Comparison of ENCODE assay signal across 14 cellular contexts in genomic region chr2:64291181-64291580, GRCh38.
DNase-seq lines count a peak whose midpoint lies in the region; ATAC-seq and TF ChIP-seq lines count a peak whose summit lies in the region.
"Had no signal": no experiment of that assay in that cellular context is flagged by ENCODE, and none has a peak within 500 bp of the region (broad histone marks: within the 10 kb centered on the region; RNA-seq: fewer than 3 reads in every experiment).

No MANE protein-coding gene starts in this region.

- no peaks in the 10 kb centered on the region for H3K9me3 ChIP-seq in aorta (ENCODE audit: control insufficient read depth, low read length)
- H3K9me3 ChIP-seq: adrenal gland, right lobe of liver had no signal

- no peaks in the 10 kb centered on the region for H3K27me3 ChIP-seq in aorta (ENCODE audit: control insufficient read depth in 1 of 2, insufficient read depth in 2 of 2, low read length in 1 of 2)
- H3K27me3 ChIP-seq: adrenal gland, right lobe of liver had no signal

- WGBS in aorta, 2 donors: 43 to 60% methylated on average over 1 of the region's 1 CpG

- H3K4me1 ChIP-seq in aorta (ENCODE audit: control insufficient read depth in 1 of 2, insufficient read depth in 2 of 2, low read length in 2 of 2): peaks cover 2 to 3% of the 10 kb centered on the region in 2 donors
- H3K4me1 ChIP-seq: adrenal gland, right lobe of liver had no signal

- CTCF ChIA-PET in activated CD4-positive, alpha-beta T cell treated with anti-CD3 and anti-CD28 coated beads for 36 hours (lab: Charles Lee): interaction anchor here (0.6 to 1.3 kb wide), 5 partner anchors 26 to 576 kb away, joined by 3 to 4 read pairs (median 3); no protein-coding TSS in a partner anchor

- H3K36me3 ChIP-seq in aorta (ENCODE audit: control insufficient read depth in 1 of 2, insufficient read depth in 2 of 2, low read length in 1 of 2): no peaks in the 10 kb centered on the region
- H3K36me3 ChIP-seq: adrenal gland, right lobe of liver had no signal

- no peak overlapping the region for H3K4me3 Mint-ChIP-seq in stimulated activated naive CD8-positive, alpha-beta T cell treated with anti-CD3 and anti-CD28 coated beads, Interleukin-15, Interleukin-2, amounts not matched to agents 100 ng/mL and 50 ng/mL, for 24 hours
- no peak overlapping the region for H3K4me3 Mint-ChIP-seq in stimulated activated naive CD8-positive, alpha-beta T cell treated with anti-CD3 and anti-CD28 coated beads, Interleukin-15, amount 100 ng/mL, for 72 hours
- H3K4me3 Mint-ChIP-seq in activated CD4-positive, alpha-beta T cell treated with anti-CD3 and anti-CD28 coated beads for 36 hours: no peak overlapping the region
- H3K4me3 Mint-ChIP-seq: endodermal cell had no signal

- ATAC-seq in stimulated activated naive CD8-positive, alpha-beta T cell treated with anti-CD3 and anti-CD28 coated beads, Interleukin-15, amount 100 ng/mL, for 72 hours: no peak
- ATAC-seq in aorta (ENCODE audit: low FRiP score): peak; percentile 48
- ATAC-seq in activated CD4-positive, alpha-beta T cell treated with anti-CD3 and anti-CD28 coated beads for 36 hours: no peak
- ATAC-seq: right lobe of liver had no signal

- H3K4me3 ChIP-seq in astrocyte of the spinal cord (ENCODE audit: low read depth, low read length) (no peak overlapping the region), aorta (ENCODE audit: low read length in 2 of 2) (no peak overlapping the region)
- H3K4me3 ChIP-seq: adrenal gland, right lobe of liver had no signal

- H3K27me3 Mint-ChIP-seq in stimulated activated naive CD8-positive, alpha-beta T cell treated with anti-CD3 and anti-CD28 coated beads, Interleukin-15, Interleukin-2, amounts not matched to agents 100 ng/mL and 50 ng/mL, for 24 hours: no peaks in the 10 kb centered on the region
- H3K27me3 Mint-ChIP-seq in stimulated activated naive CD8-positive, alpha-beta T cell treated with anti-CD3 and anti-CD28 coated beads, Interleukin-15, amount 100 ng/mL, for 72 hours: peaks cover 5% of the 10 kb centered on the region
- H3K27me3 Mint-ChIP-seq in activated CD4-positive, alpha-beta T cell treated with anti-CD3 and anti-CD28 coated beads for 36 hours: peaks cover 2% of the 10 kb centered on the region

- H3K36me3 Mint-ChIP-seq in stimulated activated naive CD8-positive, alpha-beta T cell treated with anti-CD3 and anti-CD28 coated beads, Interleukin-15, Interleukin-2, amounts not matched to agents 100 ng/mL and 50 ng/mL, for 24 hours (ENCODE audit: low read depth): no peaks in the 10 kb centered on the region
- no peaks in the 10 kb centered on the region for H3K36me3 Mint-ChIP-seq in activated CD4-positive, alpha-beta T cell treated with anti-CD3 and anti-CD28 coated beads for 36 hours (ENCODE audit: low read depth)

- TF ChIP-seq CTCF in astrocyte of the spinal cord (IDR thresholded peaks at IDR 0.05; ENCODE audit: low read depth, low read length): no peak

- DNase-seq in stimulated activated naive CD8-positive, alpha-beta T cell treated with anti-CD3 and anti-CD28 coated beads, Interleukin-15, amount 100 ng/mL, for 72 hours: no peak
- DNase-seq in astrocyte of the spinal cord (ENCODE audit: low read depth, low spot score) (peak; percentile 60), glomerular visceral epithelial cell (ENCODE audit: extremely low spot score) (peak; percentile 22), aorta (peak in 1 of 2 donors; percentile 67), DMS153 (lab: John Stamatoyannopoulos, UW) (no peak), NCI-H524 (lab: John Stamatoyannopoulos, UW) (no peak)
- DNase-seq in activated CD4-positive, alpha-beta T cell treated with anti-CD3 and anti-CD28 coated beads for 36 hours: no peak
- DNase-seq: activated CD8-positive, alpha-beta memory T cell treated with anti-CD3 and anti-CD28 coated beads, Interleukin-2, amount 50 U/mL, for 4 hours; adrenal gland; endodermal cell; NCI-H345; right lobe of liver; trophoblast cell had no signal

- intact Hi-C loops in aorta (cut with DNase I): no loop called here
- intact Hi-C loops in activated CD4-positive, alpha-beta T cell treated with anti-CD3 and anti-CD28 coated beads for 36 hours (cut with DNase I, micrococcal nuclease): no loop called here

- peaks cover 18% of the 10 kb centered on the region for H3K4me1 Mint-ChIP-seq in stimulated activated naive CD8-positive, alpha-beta T cell treated with anti-CD3 and anti-CD28 coated beads, Interleukin-15, Interleukin-2, amounts not matched to agents 100 ng/mL and 50 ng/mL, for 24 hours (ENCODE audit: low read depth)
- peaks cover 16% of the 10 kb centered on the region for H3K4me1 Mint-ChIP-seq in stimulated activated naive CD8-positive, alpha-beta T cell treated with anti-CD3 and anti-CD28 coated beads, Interleukin-15, amount 100 ng/mL, for 72 hours
- peaks cover 13% of the 10 kb centered on the region for H3K4me1 Mint-ChIP-seq in activated CD4-positive, alpha-beta T cell treated with anti-CD3 and anti-CD28 coated beads for 36 hours

- POLR2A ChIA-PET in activated CD4-positive, alpha-beta T cell treated with anti-CD3 and anti-CD28 coated beads for 36 hours (lab: Charles Lee): no interaction called here

- no peak overlapping the region for H3K27ac ChIP-seq in aorta (ENCODE audit: low read depth in 1 of 2, low read length in 2 of 2)
- H3K27ac ChIP-seq: adrenal gland, right lobe of liver had no signal

- H3K27ac Mint-ChIP-seq in stimulated activated naive CD8-positive, alpha-beta T cell treated with anti-CD3 and anti-CD28 coated beads, Interleukin-15, Interleukin-2, amounts not matched to agents 100 ng/mL and 50 ng/mL, for 24 hours: peak overlapping the region; percentile 14
- no peak overlapping the region for H3K27ac Mint-ChIP-seq in stimulated activated naive CD8-positive, alpha-beta T cell treated with anti-CD3 and anti-CD28 coated beads, Interleukin-15, amount 100 ng/mL, for 72 hours
- no peak overlapping the region for H3K27ac Mint-ChIP-seq in activated CD4-positive, alpha-beta T cell treated with anti-CD3 and anti-CD28 coated beads for 36 hours
- H3K27ac Mint-ChIP-seq: endodermal cell had no signal

- peaks cover 8% of the 10 kb centered on the region for H3K9me3 Mint-ChIP-seq in stimulated activated naive CD8-positive, alpha-beta T cell treated with anti-CD3 and anti-CD28 coated beads, Interleukin-15, Interleukin-2, amounts not matched to agents 100 ng/mL and 50 ng/mL, for 24 hours
- H3K9me3 Mint-ChIP-seq in stimulated activated naive CD8-positive, alpha-beta T cell treated with anti-CD3 and anti-CD28 coated beads, Interleukin-15, amount 100 ng/mL, for 72 hours: peaks cover 0 to 4% of the 10 kb centered on the region in 2 donors
- H3K9me3 Mint-ChIP-seq in activated CD4-positive, alpha-beta T cell treated with anti-CD3 and anti-CD28 coated beads for 36 hours (ENCODE audit: low read depth): no peaks in the 10 kb centered on the region
- H3K9me3 Mint-ChIP-seq: endodermal cell had no signal

- in situ Hi-C loops in astrocyte of the spinal cord (cut with HindIII; ENCODE audit: low sequenced_read_pairs): no loop called here

Comparison
In these comparisons a context has a peak if more than half of its experiments do, and no peak if none do; other contexts are left out.
1. DNase-seq: peak in astrocyte of the spinal cord (single experiment) and glomerular visceral epithelial cell (single experiment); none in stimulated activated naive CD8-positive, alpha-beta T cell treated with anti-CD3 and anti-CD28 coated beads, Interleukin-15, amount 100 ng/mL, for 72 hours (0 of 2), activated CD4-positive, alpha-beta T cell treated with anti-CD3 and anti-CD28 coated beads for 36 hours (single experiment), DMS153 (single experiment) and NCI-H524 (0 of 2).